Comparison of ENCODE assay signal across 1 cellular context in the genomic region with DNA sequence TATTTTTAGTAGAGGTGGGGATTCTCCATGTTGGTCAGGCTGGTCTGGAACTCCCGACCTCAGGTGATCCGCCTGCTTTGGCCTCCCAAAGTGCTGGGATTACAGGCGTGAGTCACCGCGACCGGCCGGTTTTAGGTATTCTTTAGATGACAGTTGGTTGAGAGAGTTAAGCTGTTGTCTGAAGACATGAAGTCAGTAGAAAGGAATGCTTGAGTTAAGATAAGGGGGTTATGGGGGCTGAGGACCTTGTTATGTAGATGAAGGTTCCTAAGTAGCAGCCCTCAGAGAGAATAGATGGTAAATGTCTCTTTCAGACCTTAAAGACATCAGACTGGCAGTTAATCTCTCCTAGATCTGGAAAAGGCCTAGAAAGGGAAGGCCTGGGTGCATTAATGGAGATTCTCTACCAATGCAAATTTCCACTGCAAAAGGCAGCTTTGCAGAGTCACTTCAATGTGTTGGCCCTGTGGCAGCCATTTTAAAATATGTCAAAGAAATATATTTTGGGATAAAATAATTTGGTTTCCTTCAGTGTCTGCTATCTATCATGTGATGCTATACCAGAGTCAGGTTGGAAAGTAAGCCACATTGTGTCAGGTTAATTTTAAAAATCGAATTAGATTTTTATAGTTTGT.
TF ChIP-seq lines count a peak whose summit lies in the region.

No MANE protein-coding gene starts in this region.

TF ChIP-seq in SK-N-SH, 30 proteins besides CTCF, POLR2A, EP300 and RAD21 (continued from another document):
- TF ChIP-seq MXI1 (IDR thresholded peaks at IDR 0.05; ENCODE audit: low read depth, low read length): no peak
TF ChIP-seq in SK-N-SH: peak in this region for 4.
